In the genomic region with DNA sequence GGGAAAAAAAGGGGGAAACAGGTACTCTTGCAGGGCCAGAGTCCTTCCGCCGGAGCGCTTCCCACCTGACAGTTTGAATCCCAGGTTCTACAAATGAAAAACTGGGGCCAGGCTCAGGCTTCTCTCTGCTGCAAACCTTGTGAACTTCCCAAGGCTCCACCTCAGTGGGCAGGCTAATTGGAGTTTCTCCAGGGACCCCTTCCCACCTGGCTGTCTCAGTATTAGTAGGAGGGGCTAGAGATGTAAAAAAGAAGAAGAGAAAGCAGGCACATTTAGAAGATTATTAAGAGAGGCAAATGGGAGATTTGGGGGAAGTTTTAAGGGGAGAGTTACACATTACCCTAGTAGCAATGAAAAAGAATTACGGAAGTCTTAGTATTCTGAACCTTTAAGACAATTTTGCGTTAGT, we compare ENCODE assay signal across 8 cellular contexts. TPM values are rescaled to one million over a fixed set of nuclear protein-coding genes. Genes with fewer than 3 reads are reported as not detected.
A peak's percentile ranks its signal among the peaks of the same experiment; 100 is the strongest.
DNase-seq lines count a peak whose midpoint lies in the region; ATAC-seq and TF ChIP-seq lines count a peak whose summit lies in the region.

No MANE protein-coding gene starts in this region.

- peaks cover 4% of the 10 kb centered on the region for H3K9me3 Mint-ChIP-seq in mesothelial cell of epicardium

- ATAC-seq in GM18858 (IDR thresholded peaks at IDR 0.05; ENCODE audit: unreplicated experiment) (no peak), GM18520 (IDR thresholded peaks at IDR 0.05; ENCODE audit: unreplicated experiment) (no peak)

- peak overlapping the region; percentile 91 for H3K27ac Mint-ChIP-seq in mesothelial cell of epicardium

- TF ChIP-seq POLR2A in GM18526 (IDR thresholded peaks at IDR 0.05; ENCODE audit: extremely low read depth, insufficient read length) (peak; percentile 70), breast epithelium (IDR thresholded peaks at IDR 0.05) (no peak), vagina (IDR thresholded peaks at IDR 0.05) (no peak)

- peak overlapping the region; percentile 94 to 98 for H3K27ac ChIP-seq in breast epithelium
- H3K27ac ChIP-seq in vagina: peak overlapping the region; percentile 94

- H3K4me1 Mint-ChIP-seq in mesothelial cell of epicardium: peaks cover 45% of the 10 kb centered on the region

- H3K4me1 ChIP-seq in breast epithelium: peaks cover 0 to 9% of the 10 kb centered on the region in 2 donors
- peaks cover 41% of the 10 kb centered on the region for H3K4me1 ChIP-seq in vagina

- no peaks in the 10 kb centered on the region for H3K27me3 Mint-ChIP-seq in mesothelial cell of epicardium (ENCODE audit: low read depth)

- DNase-seq in NOMO-1 (lab: John Stamatoyannopoulos, UW; ENCODE audit: unreplicated experiment in 2 of 2) (peak; percentile 39 to 72), breast epithelium (ENCODE audit: low spot score in 2 of 2) (no peak), mesothelial cell of epicardium (ENCODE audit: low spot score in 2 of 2, unreplicated experiment in 2 of 2) (no peak), vagina (ENCODE audit: extremely low spot score in 2 of 2) (no peak), NCI-H2107 (lab: John Stamatoyannopoulos, UW) (no peak)

- H3K9me3 ChIP-seq in breast epithelium (no peaks in the 10 kb centered on the region), vagina (no peaks in the 10 kb centered on the region)

- TF ChIP-seq CTCF in breast epithelium (IDR thresholded peaks at IDR 0.05) (no peak), mesothelial cell of epicardium (IDR thresholded peaks at IDR 0.05; ENCODE audit: unreplicated experiment) (no peak), vagina (IDR thresholded peaks at IDR 0.05) (no peak)

- peak overlapping the region; percentile 89 for H3K4me3 Mint-ChIP-seq in mesothelial cell of epicardium

- H3K27me3 ChIP-seq in breast epithelium (no peaks in the 10 kb centered on the region), vagina (no peaks in the 10 kb centered on the region)

- peaks cover 15% of the 10 kb centered on the region for H3K36me3 Mint-ChIP-seq in mesothelial cell of epicardium

- H3K36me3 ChIP-seq in breast epithelium (no peaks in the 10 kb centered on the region), vagina (peaks cover 0 to 11% of the 10 kb centered on the region in 2 donors)

- intact Hi-C loops in breast epithelium (cut with DNase I; ENCODE audit: low total_unique reads) (no loop called here), vagina (cut with DNase I) (no loop called here)

- peak overlapping the region; percentile 62 to 82 (median 70) for H3K4me3 ChIP-seq in breast epithelium
- peak overlapping the region; percentile 75 to 93 for H3K4me3 ChIP-seq in vagina

RNA-seq across cellular contexts. Expression of gene CLEC2D, which starts 20.0 kb away (rescaled TPM):
- total RNA-seq in breast epithelium: 10 to 100 TPM; 10.9 to 30.1 (median 23.9) TPM
- 20.7 to 21.8 TPM (median 21.7 TPM) in 3 replicates for total RNA-seq in mesothelial cell of epicardium
- 13.5 TPM for total RNA-seq in vagina

RNA-seq across cellular contexts. Expression of gene KLRB1, which starts 41.8 kb away (rescaled TPM):
- total RNA-seq in breast epithelium: 1 to 10 TPM in 1 of 3 donors, under 1 TPM in 2; 0.66 to 1.5 (median 0.80) TPM
- not detected in 3 replicates for total RNA-seq in mesothelial cell of epicardium
- total RNA-seq in vagina: 1.5 TPM

Comparison
In these comparisons a context has a peak if more than half of its experiments do, and no peak if none do; other contexts are left out.
1. DNase-seq: peak in NOMO-1 (2 of 2); none in breast epithelium (0 of 2), mesothelial cell of epicardium (0 of 2), vagina (0 of 2) and NCI-H2107 (single experiment).